In the genomic region with DNA sequence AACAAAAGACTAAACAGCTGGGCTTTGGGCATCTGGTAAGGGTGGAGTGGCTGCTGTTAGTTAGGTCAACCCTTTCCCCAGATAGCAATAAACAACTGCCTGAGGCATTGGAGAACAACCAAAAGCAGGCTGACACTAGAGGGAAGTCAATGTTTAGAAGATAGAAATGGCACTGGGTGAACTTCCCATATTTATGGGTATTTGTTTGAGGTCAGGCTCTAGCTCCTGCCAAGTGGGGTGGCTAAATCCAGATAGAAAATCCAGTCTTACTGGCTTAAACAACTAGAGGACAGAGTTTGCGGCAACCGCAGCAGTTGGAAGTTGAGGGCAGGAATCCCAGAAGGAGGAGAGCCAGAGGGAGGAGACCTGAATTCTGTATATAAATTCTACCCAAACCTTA, we compare ENCODE assay signal across 27 cellular contexts.
DNase-seq lines count a peak whose midpoint lies in the region; ATAC-seq and TF ChIP-seq lines count a peak whose summit lies in the region.
"Had no signal": no experiment of that assay in that cellular context is flagged by ENCODE, and none has a peak within 500 bp of the region (broad histone marks: within the 10 kb centered on the region; RNA-seq: fewer than 3 reads in every experiment).

No MANE protein-coding gene starts in this region.

- H3K9me3 ChIP-seq in GM23248 (ENCODE audit: low read depth): no peaks in the 10 kb centered on the region
- H3K9me3 ChIP-seq: BLaER1 treated with 17β-estradiol and CSF1 and Interleukin-3, amounts not matched to agents 10 nM and 100 nM; tibial nerve had no signal

- H4K20me1 ChIP-seq in GM23248 (ENCODE audit: insufficient read depth): no peaks in the 10 kb centered on the region
- H4K20me1 ChIP-seq: BLaER1 treated with 17β-estradiol and CSF1 and Interleukin-3, amounts not matched to agents 10 nM and 100 nM had no signal

- H3K36me3 Mint-ChIP-seq in WTC11 (no peaks in the 10 kb centered on the region), nephron progenitor cell (ENCODE audit: low read depth) (peaks cover 9% of the 10 kb centered on the region)
- H3K36me3 Mint-ChIP-seq: natural killer cell had no signal

- no peak overlapping the region for H2AFZ ChIP-seq in GM23248
- H2AFZ ChIP-seq: GM23338 had no signal

- no peaks in the 10 kb centered on the region for H3K4me1 ChIP-seq in GM23248 (ENCODE audit: insufficient read depth)
- H3K4me1 ChIP-seq: tibial nerve had no signal

- in situ Hi-C loops in GM23248 (cut with MboI): no loop called here

- no peaks in the 10 kb centered on the region for H3K36me3 ChIP-seq in GM23248 (ENCODE audit: low read depth)
- H3K36me3 ChIP-seq: BLaER1 treated with 17β-estradiol and CSF1 and Interleukin-3, amounts not matched to agents 10 nM and 100 nM; tibial nerve had no signal

- POLR2A ChIA-PET in WTC11 (lab: Charles Lee): no interaction called here

- H3K27ac ChIP-seq in C4-2B (peak overlapping the region; percentile 78), GM23248 (no peak overlapping the region)
- H3K27ac ChIP-seq: BLaER1 treated with 17β-estradiol and CSF1 and Interleukin-3, amounts not matched to agents 10 nM and 100 nM; HL-60; skin epidermis; tibial nerve had no signal

- no peaks in the 10 kb centered on the region for H3K9me2 ChIP-seq in GM23248 (ENCODE audit: insufficient read depth)

- no peak for TF ChIP-seq CTCF in C4-2B (conservative IDR thresholded peaks at IDR 0.05)
- TF ChIP-seq CTCF in LNCaP clone FGC (IDR thresholded peaks at IDR 0.05; ENCODE audit: control insufficient read depth, extremely low read depth, insufficient read depth): peak; percentile 38
- TF ChIP-seq CTCF in WTC11 (IDR thresholded peaks at IDR 0.05): no peak
- no peak for TF ChIP-seq CTCF in nephron progenitor cell (IDR thresholded peaks at IDR 0.05)

- no peak overlapping the region for H3K9ac ChIP-seq in GM23248
- H3K9ac ChIP-seq: BLaER1 treated with 17β-estradiol and CSF1 and Interleukin-3, amounts not matched to agents 10 nM and 100 nM had no signal

- H3K4me1 Mint-ChIP-seq in WTC11: peaks cover 83% of the 10 kb centered on the region
- H3K4me1 Mint-ChIP-seq in nephron progenitor cell: peaks cover 53% of the 10 kb centered on the region

- H3K4me2 ChIP-seq in GM23248 (ENCODE audit: unreplicated experiment): no peak overlapping the region
- H3K4me2 ChIP-seq: BLaER1 treated with 17β-estradiol and CSF1 and Interleukin-3, amounts not matched to agents 10 nM and 100 nM had no signal

- peak overlapping the region; percentile 76 for H3K27ac Mint-ChIP-seq in WTC11
- H3K27ac Mint-ChIP-seq in nephron progenitor cell: peak overlapping the region; percentile 21
- H3K27ac Mint-ChIP-seq: activated naive CD8-positive, alpha-beta T cell treated with anti-CD3 and anti-CD28 coated beads, Interleukin-2, amount 50 U/mL, for 24 hours; activated T-cell treated with anti-CD3 and anti-CD28 coated beads, Interleukin-2, amount 50 U/mL, for 24 hours; GM23338; mesothelial cell of epicardium; natural killer cell; T-helper 1 cell treated with Interleukin-12 subunit alpha and Interleukin-12 subunit beta and Interleukin-4 antibody, amounts not matched to agents 30 μg/mL and 1 μg/mL, for 36 hours had no signal

- CTCF ChIA-PET in WTC11 (lab: Charles Lee): interaction anchor here (0.6 kb wide), 1 partner anchor 82 kb away, joined by 3 read pairs; no protein-coding TSS in a partner anchor

- H3K27me3 ChIP-seq in GM23248 (replicated peaks; ENCODE audit: insufficient read depth): no peaks in the 10 kb centered on the region; the same call in 1 of the 2 replicates
- H3K27me3 ChIP-seq: BLaER1 treated with 17β-estradiol and CSF1 and Interleukin-3, amounts not matched to agents 10 nM and 100 nM; tibial nerve had no signal

- H3K9me3 Mint-ChIP-seq in WTC11 (no peaks in the 10 kb centered on the region), nephron progenitor cell (no peaks in the 10 kb centered on the region)
- H3K9me3 Mint-ChIP-seq: activated naive CD8-positive, alpha-beta T cell treated with anti-CD3 and anti-CD28 coated beads, Interleukin-2, amount 50 U/mL, for 24 hours; activated T-cell treated with anti-CD3 and anti-CD28 coated beads, Interleukin-2, amount 50 U/mL, for 24 hours; mesothelial cell of epicardium; natural killer cell; T-helper 1 cell treated with Interleukin-12 subunit alpha and Interleukin-12 subunit beta and Interleukin-4 antibody, amounts not matched to agents 30 μg/mL and 1 μg/mL, for 36 hours had no signal

- DNase-seq in LNCaP clone FGC (ENCODE audit: low read depth) (peak; percentile 97), WTC11 (ENCODE audit: low spot score) (no peak), nephron progenitor cell (no peak), COLO668 (lab: John Stamatoyannopoulos, UW; ENCODE audit: unreplicated experiment) (no peak), pons (ENCODE audit: low spot score) (no peak), GM23248 (no peak)
- DNase-seq: activated CD4-positive, alpha-beta T cell treated with anti-CD3 and anti-CD28 coated beads for 48 hours; activated gamma-delta T cell treated with Interleukin-2 at 50 U/mL for 16 hours; activated naive CD8-positive, alpha-beta T cell treated with anti-CD3 and anti-CD28 coated beads, Interleukin-2, amount 50 U/mL, for 24 hours; activated T-cell treated with anti-CD3 and anti-CD28 coated beads, Interleukin-2, amount 50 U/mL, for 24 hours; caudate nucleus; dermis blood vessel endothelial cell; natural killer cell; NCI-H446 treated with DMSO at 0.1 percent for 48 hours; SHP77 treated with DMSO at 0.1 percent for 48 hours; stimulated activated CD4-positive, alpha-beta T cell treated with anti-CD3 and anti-CD28 coated beads, Interleukin-1b, Interleukin-23, amount 100 ng/mL, for 48 hours had no signal

- no peak overlapping the region for H3K4me3 ChIP-seq in LNCaP clone FGC (ENCODE audit: low read depth, low read length)
- no peak overlapping the region for H3K4me3 ChIP-seq in GM23248
- H3K4me3 ChIP-seq: BLaER1 treated with 17β-estradiol and CSF1 and Interleukin-3, amounts not matched to agents 10 nM and 100 nM; GM23338; skin epidermis; tibial nerve had no signal

- H3K27me3 Mint-ChIP-seq in WTC11 (ENCODE audit: low read depth) (no peaks in the 10 kb centered on the region), nephron progenitor cell (ENCODE audit: low read depth, poor library complexity) (peaks cover 2% of the 10 kb centered on the region)
- H3K27me3 Mint-ChIP-seq: activated naive CD8-positive, alpha-beta T cell treated with anti-CD3 and anti-CD28 coated beads, Interleukin-2, amount 50 U/mL, for 24 hours; activated T-cell treated with anti-CD3 and anti-CD28 coated beads, Interleukin-2, amount 50 U/mL, for 24 hours had no signal

- 0% methylated on average over 2 of the region's 2 CpGs for WGBS in GM23248 (ENCODE audit: low coverage in 1 of 2, low lambda C conversion rate in 2 of 2, missing lambda C conversion rate in 2 of 2), 2 experiments

- H3F3A ChIP-seq in GM23248 (ENCODE audit: insufficient read depth): no peaks in the 10 kb centered on the region

- H3K4me3 Mint-ChIP-seq in WTC11 (no peak overlapping the region), nephron progenitor cell (no peak overlapping the region)
- H3K4me3 Mint-ChIP-seq: activated naive CD8-positive, alpha-beta T cell treated with anti-CD3 and anti-CD28 coated beads, Interleukin-2, amount 50 U/mL, for 24 hours; activated T-cell treated with anti-CD3 and anti-CD28 coated beads, Interleukin-2, amount 50 U/mL, for 24 hours; GM23338; mesothelial cell of epicardium; natural killer cell; T-helper 1 cell treated with Interleukin-12 subunit alpha and Interleukin-12 subunit beta and Interleukin-4 antibody, amounts not matched to agents 30 μg/mL and 1 μg/mL, for 36 hours had no signal

- H3K79me2 ChIP-seq in GM23248 (ENCODE audit: insufficient read depth): no peaks in the 10 kb centered on the region

- ATAC-seq in WTC11: no peak
- ATAC-seq in GM19023 (IDR thresholded peaks at IDR 0.05; ENCODE audit: unreplicated experiment): no peak
- ATAC-seq: activated naive CD8-positive, alpha-beta T cell treated with anti-CD3 and anti-CD28 coated beads, Interleukin-2, amount 50 U/mL, for 24 hours; GM23338; left ventricle myocardium superior; natural killer cell; Panc1 had no signal

TF ChIP-seq in WTC11, 78 proteins besides CTCF, POLR2A, EP300 and RAD21 (continues in another document):
- no peak for TF ChIP-seq TCF7 (CRISPR knock-in tag; IDR thresholded peaks at IDR 0.05; ENCODE audit: low read depth)
- TF ChIP-seq FOXP1 (CRISPR knock-in tag; IDR thresholded peaks at IDR 0.05; ENCODE audit: borderline replicate concordance): no peak
- TF ChIP-seq MYBL2 (CRISPR knock-in tag; IDR thresholded peaks at IDR 0.05): no peak
- TF ChIP-seq ZNF219 (CRISPR knock-in tag; IDR thresholded peaks at IDR 0.05; ENCODE audit: borderline replicate concordance): no peak
- TF ChIP-seq, protein P1, sequence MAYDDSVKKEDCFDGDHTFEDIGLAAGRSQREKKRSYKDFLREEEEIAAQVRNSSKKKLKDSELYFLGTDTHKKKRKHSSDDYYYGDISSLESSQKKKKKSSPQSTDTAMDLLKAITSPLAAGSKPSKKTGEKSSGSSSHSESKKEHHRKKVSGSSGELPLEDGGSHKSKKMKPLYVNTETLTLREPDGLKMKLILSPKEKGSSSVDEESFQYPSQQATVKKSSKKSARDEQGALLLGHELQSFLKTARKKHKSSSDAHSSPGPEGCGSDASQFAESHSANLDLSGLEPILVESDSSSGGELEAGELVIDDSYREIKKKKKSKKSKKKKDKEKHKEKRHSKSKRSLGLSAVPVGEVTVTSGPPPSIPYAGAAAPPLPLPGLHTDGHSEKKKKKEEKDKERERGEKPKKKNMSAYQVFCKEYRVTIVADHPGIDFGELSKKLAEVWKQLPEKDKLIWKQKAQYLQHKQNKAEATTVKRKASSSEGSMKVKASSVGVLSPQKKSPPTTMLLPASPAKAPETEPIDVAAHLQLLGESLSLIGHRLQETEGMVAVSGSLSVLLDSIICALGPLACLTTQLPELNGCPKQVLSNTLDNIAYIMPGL (CRISPR knock-in tag; IDR thresholded peaks at IDR 0.05): no peak
- TF ChIP-seq ZNF512 (CRISPR knock-in tag; IDR thresholded peaks at IDR 0.05; ENCODE audit: borderline replicate concordance): no peak
- no peak for TF ChIP-seq CBFB (CRISPR knock-in tag; IDR thresholded peaks at IDR 0.05; ENCODE audit: low read depth)
- TF ChIP-seq ZNF396 (CRISPR knock-in tag; IDR thresholded peaks at IDR 0.05; ENCODE audit: borderline replicate concordance): no peak
- no peak for TF ChIP-seq IRF2 (CRISPR knock-in tag; IDR thresholded peaks at IDR 0.05; ENCODE audit: borderline replicate concordance, low read depth)
